Comparison of ENCODE assay signal across 8 cellular contexts in genomic region chr19:47745010-47745901, GRCh38. TPM values are rescaled to one million over a fixed set of nuclear protein-coding genes. Genes with fewer than 3 reads are reported as not detected.
DNase-seq lines count a peak whose midpoint lies in the region; ATAC-seq, FAIRE-seq and TF ChIP-seq lines count a peak whose summit lies in the region.

Gene NOP53, plus strand, starts transcription at chr19:47745546. Its CDS starts 14 bp downstream, at chr19:47745560.

- 0 out of 3 replicates have a peak, but pooled peaks of 1 of the 2 experiments have one; percentile 20 for TF ChIP-seq EP300 in H1 (IDR thresholded peaks at IDR 0.05; ENCODE audit: borderline replicate concordance in 1 of 2, low read depth in 2 of 2, low read length in 2 of 2)

- H2BK120ac ChIP-seq in H1 (replicated peaks; ENCODE audit: low read depth, low read length), result peak within 1 kb of the TSS; percentile 54
- H2BK120ac ChIP-seq in mesenchymal stem cell (ENCODE audit: low read depth, low read length), result no peak within 1 kb of the TSS

- TF ChIP-seq RAD21 in H1 (IDR thresholded peaks at IDR 0.05 in 1 of 2, conservative IDR thresholded peaks at IDR 0.05 in 1 of 2; ENCODE audit: low read depth in 2 of 2, low read length in 2 of 2), result no peak

- no peak within 1 kb of the TSS for H3K14ac ChIP-seq in H1 (ENCODE audit: insufficient read length)
- peak within 1 kb of the TSS in 1 of 2 experiments; percentile 63 for H3K14ac ChIP-seq in mesenchymal stem cell (ENCODE audit: low read length in 2 of 2)

- peak; percentile 90 for DNase-seq in CMK (ENCODE audit: low read depth)
- DNase-seq in NT2/D1 (ENCODE audit: low read depth, low spot score), result peak; percentile 90
- peak; percentile 91 to 99 (median 97) for DNase-seq in activated CD8-positive, alpha-beta memory T cell treated with anti-CD3 and anti-CD28 coated beads for 48 hours (ENCODE audit: low read depth in 2 of 3, low spot score in 2 of 3)
- peak; percentile 96 to 98 for DNase-seq in H1 (ENCODE audit: low read depth in 1 of 2, low spot score in 2 of 2)
- peak; percentile 97 for DNase-seq in mesenchymal stem cell
- peak; percentile 93 for DNase-seq in stimulated activated CD8-positive, alpha-beta memory T cell treated with anti-CD3 and anti-CD28 coated beads, Interleukin-12 subunit alpha, Interleukin-12 subunit beta, amount 100 ng/mL, for 24 hours (ENCODE audit: extremely low read depth)

- H3K23ac ChIP-seq in H1 (ENCODE audit: insufficient read length) (no peak within 1 kb of the TSS), mesenchymal stem cell (ENCODE audit: low read length in 2 of 2) (no peak within 1 kb of the TSS)

- H3K27ac ChIP-seq in HUES48 (ENCODE audit: low read depth, low read length) (peak within 1 kb of the TSS; percentile 98), H1 (ENCODE audit: low read depth, low read length) (peak within 1 kb of the TSS; percentile 97), mesenchymal stem cell (ENCODE audit: low read length, poor library complexity, severe bottlenecking) (peak within 1 kb of the TSS; percentile 80)

- H3K56ac ChIP-seq in H1 (replicated peaks; ENCODE audit: insufficient read length, low read depth, low read length), result peak within 1 kb of the TSS; percentile 93

- peaks cover 7% of the 10 kb centered on the region; the same call in 1 of the 2 replicates for H3K23me2 ChIP-seq in H1 (ENCODE audit: low read depth, low read length)

- H3K18ac ChIP-seq in H1 (ENCODE audit: extremely low read depth, low read length) (peak within 1 kb of the TSS; percentile 85), mesenchymal stem cell (ENCODE audit: low read depth in 1 of 2, low read length in 2 of 2) (peak within 1 kb of the TSS; percentile 86 to 95)

- POLR2A ChIA-PET in H1 (lab: Charles Lee; ENCODE audit: partially characterized antibody), result interaction anchor here (0.6 to 11.1 kb wide), 26 partner anchors 10 to 445 kb away, joined by 3 to 204 read pairs (median 5); partner anchors contain the start of genes EHD2 and KPTN

- H2AFZ ChIP-seq in H1 (ENCODE audit: low read length) (no peak within 1 kb of the TSS), mesenchymal stem cell (ENCODE audit: low read depth, low read length) (peak within 1 kb of the TSS; percentile 59)

- H4K5ac ChIP-seq in H1 (ENCODE audit: insufficient read length, low read depth, low read length), result peak within 1 kb of the TSS; percentile 91

- peak within 1 kb of the TSS; percentile 94 for H3K9ac ChIP-seq in HUES48 (ENCODE audit: low read depth, low read length)
- H3K9ac ChIP-seq in NT2/D1 (ENCODE audit: insufficient read length, low read depth), result peak within 1 kb of the TSS; percentile 89
- peak within 1 kb of the TSS; percentile 73 to 97 (median 92) for H3K9ac ChIP-seq in H1 (replicated peaks in 1 of 4; ENCODE audit: extremely low read depth in 1 of 4, low read depth in 3 of 4, low read length in 3 of 4)
- H3K9ac ChIP-seq in mesenchymal stem cell (ENCODE audit: low read length), result peak within 1 kb of the TSS; percentile 95

- CTCF ChIA-PET in H1 (lab: Charles Lee; ENCODE audit: partially characterized antibody), result interaction anchor here (0.8 to 4.5 kb wide), 10 partner anchors 9 to 235 kb away, joined by 3 to 51 read pairs (median 4); partner anchors contain the start of gene EHD2

- H3K79me1 ChIP-seq in H1 (ENCODE audit: low read depth, low read length) (peaks cover 7% of the 10 kb centered on the region; the same call in 1 of the 2 replicates), mesenchymal stem cell (replicated peaks; ENCODE audit: low read length, poor library complexity, severe bottlenecking) (peaks cover 30% of the 10 kb centered on the region)

- no peak within 1 kb of the TSS for H2BK20ac ChIP-seq in H1 (ENCODE audit: low read length)

- peaks cover 4 to 10% of the 10 kb centered on the region in 2 experiments for H4K20me1 ChIP-seq in H1 (replicated peaks in 1 of 2; ENCODE audit: control insufficient read depth in 1 of 2, insufficient read depth in 2 of 2, low read length in 2 of 2)

- H3K27me3 ChIP-seq in HUES48 (ENCODE audit: control insufficient read depth, insufficient read depth, low read length) (no peaks in the 10 kb centered on the region), NT2/D1 (ENCODE audit: insufficient read depth, insufficient read length) (no peaks in the 10 kb centered on the region), H1 (replicated peaks in 1 of 4; ENCODE audit: control insufficient read depth in 3 of 4, extremely low read depth in 1 of 4, insufficient read depth in 3 of 4, low read length in 3 of 4) (no peaks in the 10 kb centered on the region), mesenchymal stem cell (ENCODE audit: control insufficient read depth in 1 of 2, insufficient read depth in 1 of 2, low read length in 2 of 2) (no peaks in the 10 kb centered on the region)

- no peak for TF ChIP-seq CTCF in H1 (IDR thresholded peaks at IDR 0.05; ENCODE audit: control extremely low read depth in 1 of 3, insufficient read depth in 1 of 3, low read depth in 1 of 3, low read length in 3 of 3)

- H3K9me3 ChIP-seq in HUES48 (ENCODE audit: control insufficient read depth, insufficient read depth, low read length) (no peaks in the 10 kb centered on the region), NT2/D1 (ENCODE audit: insufficient read depth, low read length) (no peaks in the 10 kb centered on the region), H1 (ENCODE audit: insufficient read depth in 2 of 2, low read depth in 1 of 2, low read length in 1 of 2) (no peaks in the 10 kb centered on the region), mesenchymal stem cell (ENCODE audit: control insufficient read depth, low read length) (no peaks in the 10 kb centered on the region)

- no peak within 1 kb of the TSS for H2BK15ac ChIP-seq in H1 (ENCODE audit: low read length)
- peak within 1 kb of the TSS; percentile 37 for H2BK15ac ChIP-seq in mesenchymal stem cell (ENCODE audit: low read depth, poor library complexity, severe bottlenecking)

- whole genome bisulfite sequencing in H1 (ENCODE audit: extremely low coverage in 1 of 2, insufficient coverage in 1 of 2, insufficient read length in 1 of 2, insufficient replicate concordance in 2 of 2, low coverage in 1 of 2, low lambda C conversion rate in 2 of 2, missing lambda C conversion rate in 1 of 2), 2 experiments, result 8% methylated on average over 36 of the region's 53 CpGs; no CpG with 5 or more reads in 1 of the 2 experiments
- 7% methylated on average over 36 of the region's 53 CpGs for WGBS in mesenchymal stem cell

- H3K4ac ChIP-seq in H1 (replicated peaks; ENCODE audit: insufficient read length, low read depth, low read length) (peak within 1 kb of the TSS; percentile 84), mesenchymal stem cell (ENCODE audit: low read depth in 1 of 2, low read length in 2 of 2) (peak within 1 kb of the TSS; percentile 80 to 90)

- FAIRE-seq in H1 (lab: Jason Lieb, UNC), result no peak

- H3K4me3 ChIP-seq in HUES48 (ENCODE audit: low read depth, low read length) (peak within 1 kb of the TSS; percentile 77), NT2/D1 (ENCODE audit: insufficient read length, low read depth) (peak within 1 kb of the TSS; percentile 68), H1 (ENCODE audit: extremely low read depth in 1 of 4, insufficient read depth in 2 of 4, low read depth in 3 of 4, low read length in 4 of 4) (peak within 1 kb of the TSS; percentile 66 to 92 (median 80)), mesenchymal stem cell (ENCODE audit: insufficient read depth in 1 of 2, low read depth in 1 of 2, low read length in 2 of 2) (peak within 1 kb of the TSS; percentile 83 to 84)

- H2BK12ac ChIP-seq in H1 (ENCODE audit: low read depth, low read length) (0 out of 2 replicates have a peak within 1 kb of the TSS, but pooled peaks have one; percentile 60), mesenchymal stem cell (ENCODE audit: low read length in 2 of 2) (no peak within 1 kb of the TSS)

- peak within 1 kb of the TSS; percentile 44; the same call in 1 of the 2 replicates for H2AK5ac ChIP-seq in H1 (ENCODE audit: low read depth, low read length)
- peak within 1 kb of the TSS; percentile 3 for H2AK5ac ChIP-seq in mesenchymal stem cell (ENCODE audit: low read length, severe bottlenecking)

- no peaks in the 10 kb centered on the region for H3K4me1 ChIP-seq in HUES48 (ENCODE audit: control insufficient read depth, insufficient read depth, low read length)
- peaks cover 6% of the 10 kb centered on the region for H3K4me1 ChIP-seq in NT2/D1 (ENCODE audit: insufficient read depth, insufficient read length)
- peaks cover 0 to 15% (median 4%) of the 10 kb centered on the region in 4 experiments; a peak in 4 of 7 replicates for H3K4me1 ChIP-seq in H1 (replicated peaks in 1 of 4; ENCODE audit: control insufficient read depth in 3 of 4, insufficient read depth in 4 of 4, low read length in 3 of 4)
- peaks cover 30% of the 10 kb centered on the region for H3K4me1 ChIP-seq in mesenchymal stem cell (ENCODE audit: control insufficient read depth, insufficient read depth, low read depth, low read length)

- H3K79me2 ChIP-seq in H1 (ENCODE audit: control insufficient read depth in 1 of 2, insufficient read depth in 2 of 2, low read length in 2 of 2), result peaks cover 3 to 37% of the 10 kb centered on the region in 2 experiments; a peak in 3 of 4 replicates

- H2BK5ac ChIP-seq in H1 (ENCODE audit: low read depth, low read length), result peak within 1 kb of the TSS; percentile 71
- H2BK5ac ChIP-seq in mesenchymal stem cell (ENCODE audit: low read depth, low read length, poor library complexity, severe bottlenecking), result peak within 1 kb of the TSS; percentile 91

- H3K4me2 ChIP-seq in H1 (ENCODE audit: insufficient read depth in 1 of 2, low read depth in 2 of 2, low read length in 2 of 2) (peak within 1 kb of the TSS; percentile 51 to 58), mesenchymal stem cell (ENCODE audit: low read length, poor library complexity, severe bottlenecking) (peak within 1 kb of the TSS; percentile 56)

- peak; percentile 94 to 97 for TF ChIP-seq POLR2A in H1 (IDR thresholded peaks at IDR 0.05; ENCODE audit: control extremely low read depth in 1 of 2, low read depth in 2 of 2, low read length in 2 of 2)

- ATAC-seq in GM21367 (IDR thresholded peaks at IDR 0.05; ENCODE audit: unreplicated experiment), result peak; percentile 62

- peaks cover 31% of the 10 kb centered on the region for H3K36me3 ChIP-seq in HUES48 (ENCODE audit: control insufficient read depth, insufficient read depth, low read length)
- peaks cover 45% of the 10 kb centered on the region for H3K36me3 ChIP-seq in NT2/D1 (ENCODE audit: insufficient read depth, insufficient read length, low read length)
- peaks cover 19 to 31% (median 29%) of the 10 kb centered on the region in 4 experiments; a peak in 7 of 8 replicates for H3K36me3 ChIP-seq in H1 (ENCODE audit: control insufficient read depth in 2 of 4, insufficient read depth in 4 of 4, low read length in 3 of 4)
- H3K36me3 ChIP-seq in mesenchymal stem cell (ENCODE audit: control insufficient read depth in 1 of 2, insufficient read depth in 2 of 2, low read depth in 1 of 2, low read length in 2 of 2), result peaks cover 48 to 61% of the 10 kb centered on the region in 2 experiments

- H4K8ac ChIP-seq in H1 (ENCODE audit: extremely low read depth, insufficient read depth, low read length) (peak within 1 kb of the TSS; percentile 100), mesenchymal stem cell (ENCODE audit: low read length) (peak within 1 kb of the TSS; percentile 96)

- H4K91ac ChIP-seq in H1 (replicated peaks; ENCODE audit: insufficient read length, low read length) (peak within 1 kb of the TSS; percentile 88), mesenchymal stem cell (ENCODE audit: low read length) (peak within 1 kb of the TSS; percentile 94)

RNA-seq across cellular contexts. Expression of gene NOP53, which starts in this region (rescaled TPM):
- total RNA-seq in H1 (2021; fragmentation: NEBNext Ultra II Directional; extraction: Animal tissue kit (Norgen Biotek cat#: 25700)), result 245 and 262 TPM in 2 replicates
- 107 and 220 TPM in 2 replicates for polyA plus RNA-seq in H1 (2011; rRNA removed)
- 290 TPM for polyA plus RNA-seq in H1 (2011; cell fraction: cytosol; rRNA removed)
- 223 TPM for polyA plus RNA-seq in H1 (2011; cell fraction: nucleus; rRNA removed)
- polyA plus RNA-seq in H1 (2012, experiment 1 of 2), result 377 to 540 TPM (median 444 TPM) in 4 replicates
- 373 TPM for polyA plus RNA-seq in H1 (2012, experiment 2 of 2)
- polyA plus RNA-seq in H1 (2013, experiment 1 of 2), result 261 TPM
- 273 TPM for polyA plus RNA-seq in H1 (2013, experiment 2 of 2)
- 54.9 and 63.7 TPM in 2 replicates for polyA minus RNA-seq in H1 (2011; rRNA and poly(A)+ RNA removed)
- polyA minus RNA-seq in H1 (2011; cell fraction: cytosol; rRNA and poly(A)+ RNA removed), result 173 TPM
- 99.3 TPM for polyA minus RNA-seq in H1 (2011; cell fraction: nucleus; rRNA and poly(A)+ RNA removed)
- polyA plus RNA-seq in mesenchymal stem cell (2013, experiment 1 of 2), result 245 TPM
- 251 TPM for polyA plus RNA-seq in mesenchymal stem cell (2013, experiment 2 of 2)

Comparison
In these comparisons a context has a peak if more than half of its experiments do, and no peak if none do; other contexts are left out.
1. Peak in every context shown above with its lines: DNase-seq, ATAC-seq, H3K4me3 ChIP-seq and H3K27ac ChIP-seq.